Comparison of ENCODE assay signal across 15 cellular contexts in genomic region chr2:141341444-141341843, GRCh38.
DNase-seq lines count a peak whose midpoint lies in the region; ATAC-seq and TF ChIP-seq lines count a peak whose summit lies in the region.
"Had no signal": no experiment of that assay in that cellular context is flagged by ENCODE, and none has a peak within 500 bp of the region (broad histone marks: within the 10 kb centered on the region; RNA-seq: fewer than 3 reads in every experiment).

No MANE protein-coding gene starts in this region.

- no peak overlapping the region for H3K18ac ChIP-seq in mesendoderm (ENCODE audit: low read length)

- H3K56ac ChIP-seq in mesendoderm (ENCODE audit: low read length), result no peak overlapping the region

- H2BK15ac ChIP-seq in mesendoderm (replicated peaks; ENCODE audit: low read depth), result no peak overlapping the region

- no peak overlapping the region for H4K8ac ChIP-seq in mesendoderm (ENCODE audit: low read depth, low read length)

- no peak overlapping the region for H3K23ac ChIP-seq in mesendoderm (ENCODE audit: low read length)

- H3K36me3 ChIP-seq in mesendoderm (ENCODE audit: control insufficient read depth, insufficient read depth, low read length), result no peaks in the 10 kb centered on the region
- H3K36me3 ChIP-seq: BE2C, pancreas had no signal

- H3K27me3 ChIP-seq in mesendoderm (ENCODE audit: insufficient read depth, low read length, poor library complexity), result no peaks in the 10 kb centered on the region
- H3K27me3 ChIP-seq in dorsolateral prefrontal cortex, result no peaks in the 10 kb centered on the region
- H3K27me3 ChIP-seq: BE2C, pancreas had no signal

- no CpG with 5 or more reads among the region's 2 CpGs for WGBS in mesendoderm (ENCODE audit: extremely low coverage, insufficient coverage, low lambda C conversion rate)

- H3K9ac ChIP-seq in mesendoderm (ENCODE audit: low read length), result no peak overlapping the region

- no peak overlapping the region for H4K5ac ChIP-seq in mesendoderm (ENCODE audit: low read length)

- H3K4ac ChIP-seq in mesendoderm (ENCODE audit: low read depth, low read length), result no peak overlapping the region

- no peaks in the 10 kb centered on the region for H3K4me1 ChIP-seq in mesendoderm (ENCODE audit: control insufficient read depth, low read depth, low read length)
- H3K4me1 ChIP-seq: BE2C, pancreas had no signal

- no peak overlapping the region for H3K4me3 ChIP-seq in choroid plexus epithelial cell (ENCODE audit: low read depth, low read length)
- no peak overlapping the region for H3K4me3 ChIP-seq in mesendoderm (ENCODE audit: low read length)
- H3K4me3 ChIP-seq in dorsolateral prefrontal cortex, result no peak overlapping the region
- no peak overlapping the region for H3K4me3 ChIP-seq in coronary artery
- H3K4me3 ChIP-seq: pancreas had no signal

- no peak overlapping the region for H2BK5ac ChIP-seq in mesendoderm (ENCODE audit: low read length)

- DNase-seq in AG09319 (ENCODE audit: extremely low read depth, low read depth) (peak; percentile 22), LoVo (ENCODE audit: low spot score) (peak; percentile 18), choroid plexus epithelial cell (ENCODE audit: low read depth) (peak; percentile 95), mesendoderm (peak; percentile 13), dorsolateral prefrontal cortex (no peak), coronary artery (ENCODE audit: low spot score) (no peak), NCI-H187 (lab: John Stamatoyannopoulos, UW) (no peak)
- DNase-seq: activated B cell treated with CpG ODN at 0.5 μM for 24 hours; activated CD8-positive, alpha-beta memory T cell treated with anti-CD3 and anti-CD28 coated beads, Interleukin-2, amount 50 U/mL, for 48 hours; activated naive CD8-positive, alpha-beta T cell treated with anti-CD3 and anti-CD28 coated beads, Interleukin-2, amount 50 U/mL, for 24 hours; BE2C; effector memory CD8-positive, alpha-beta T cell; pancreas; stimulated activated CD4-positive, alpha-beta T cell treated with anti-CD3 and anti-CD28 coated beads, Interleukin-1b, Interleukin-23, amount 100 ng/mL, for 48 hours had no signal

- no peak overlapping the region for H3K4me2 ChIP-seq in mesendoderm (ENCODE audit: low read length)

- intact Hi-C loops in dorsolateral prefrontal cortex (cut with DNase I), result no loop called here

- H3K79me2 ChIP-seq in mesendoderm (ENCODE audit: control insufficient read depth, insufficient read depth, low read length), result no peaks in the 10 kb centered on the region

- ATAC-seq in GM19395 (IDR thresholded peaks at IDR 0.05; ENCODE audit: unreplicated experiment), result no peak
- ATAC-seq: activated naive CD8-positive, alpha-beta T cell treated with anti-CD3 and anti-CD28 coated beads, Interleukin-2, amount 50 U/mL, for 24 hours; effector memory CD8-positive, alpha-beta T cell; pancreas had no signal

- no peak overlapping the region for H2AK5ac ChIP-seq in mesendoderm (ENCODE audit: low read length)

- H3K27ac ChIP-seq in mesendoderm (ENCODE audit: low read depth, low read length), result no peak overlapping the region
- no peak overlapping the region for H3K27ac ChIP-seq in dorsolateral prefrontal cortex
- H3K27ac ChIP-seq in coronary artery, result no peak overlapping the region
- H3K27ac ChIP-seq: pancreas had no signal

- H3K79me1 ChIP-seq in mesendoderm (ENCODE audit: low read length), result no peaks in the 10 kb centered on the region

- TF ChIP-seq CTCF in AG09319 (IDR thresholded peaks at IDR 0.05; ENCODE audit: low read depth, low read length), result no peak
- no peak for TF ChIP-seq CTCF in choroid plexus epithelial cell (conservative IDR thresholded peaks at IDR 0.05; ENCODE audit: low read depth, low read length)
- no peak for TF ChIP-seq CTCF in dorsolateral prefrontal cortex (IDR thresholded peaks at IDR 0.05 in 54 of 56, conservative IDR thresholded peaks at IDR 0.05 in 2 of 56; ENCODE audit: low read depth in 1 of 56, partially characterized antibody in 56 of 56)
- TF ChIP-seq CTCF in coronary artery (IDR thresholded peaks at IDR 0.05), result no peak

- no peak overlapping the region for H2BK120ac ChIP-seq in mesendoderm (ENCODE audit: low read depth, low read length)

Comparison
In these comparisons a context has a peak if more than half of its experiments do, and no peak if none do; other contexts are left out.
1. DNase-seq: peak in AG09319 (single experiment), LoVo (single experiment), choroid plexus epithelial cell (single experiment) and mesendoderm (single experiment); none in dorsolateral prefrontal cortex (0 of 10), coronary artery (single experiment) and NCI-H187 (0 of 2).